ENCODE assay signal across 23 cellular contexts in genomic region chr4:129806986-129807385, GRCh38.
"Had no signal": no experiment of that assay in that cellular context is flagged by ENCODE, and none has a peak within 500 bp of the region (broad histone marks: within the 10 kb centered on the region; RNA-seq: fewer than 3 reads in every experiment).

No MANE protein-coding gene starts in this region.

- H3K36me3 ChIP-seq: ovary, prostate gland, right atrium auricular region, upper lobe of left lung had no signal

- H3K4me3 ChIP-seq: ovary, prostate gland, right atrium auricular region, upper lobe of left lung had no signal

- H3K4me1 ChIP-seq: prostate gland, right atrium auricular region, upper lobe of left lung had no signal

- H3K27me3 Mint-ChIP-seq: brain; dendritic cell treated with granulocyte-macrophage colony-stimulating factor and Interleukin-4, amounts not matched to agents 40 ng/mL and 50 ng/mL, for 4 days; natural killer cell treated with Interleukin-12 subunit alpha and Interleukin-12 subunit beta and Interleukin-15 and Interleukin-18, amount 100 ng/mL, for 72 hours; T-helper 17 cell had no signal

- H3K27ac Mint-ChIP-seq: brain; dendritic cell treated with granulocyte-macrophage colony-stimulating factor and Interleukin-4, amounts not matched to agents 40 ng/mL and 50 ng/mL, for 4 days; natural killer cell treated with Interleukin-12 subunit alpha and Interleukin-12 subunit beta and Interleukin-15 and Interleukin-18, amount 100 ng/mL, for 72 hours; T-helper 17 cell had no signal

- H3K36me3 Mint-ChIP-seq: brain had no signal

- DNase-seq: activated CD4-positive, alpha-beta T cell treated with anti-CD3 and anti-CD28 coated beads for 4 hours; activated CD4-positive, alpha-beta T cell treated with anti-CD3 and anti-CD28 coated beads, Interleukin-2, amount 50 U/mL, for 48 hours; activated CD4-positive, CD25-positive, alpha-beta regulatory T cell; activated naive CD4-positive, alpha-beta T cell treated with Interleukin-2 at 50 U/mL for 16 hours; activated T-cell treated with anti-CD3 and anti-CD28 coated beads, Interleukin-2, amount 50 U/mL, for 48 hours; caudate nucleus; effector CD4-positive, alpha-beta T cell; glutamatergic neuron; hippocampal formation; left ventricle myocardium superior; midbrain; ovary; stimulated activated CD4-positive, alpha-beta T cell treated with anti-CD3 and anti-CD28 coated beads, Interleukin-12 subunit alpha, Interleukin-12 subunit beta, amount 100 ng/mL, for 4 hours; stimulated activated CD4-positive, alpha-beta T cell treated with anti-CD3 and anti-CD28 coated beads, Interleukin-4, amount 100 ng/mL, for 4 hours; stimulated activated naive CD8-positive, alpha-beta T cell treated with anti-CD3 and anti-CD28 coated beads, Interleukin-15, Interleukin-2, amounts not matched to agents 100 U/mL and 50 U/mL, for 24 hours; T-helper 17 cell; upper lobe of left lung had no signal

- ATAC-seq: esophagus mucosa; left ventricle myocardium superior; natural killer cell treated with Interleukin-12 subunit alpha and Interleukin-12 subunit beta and Interleukin-15 and Interleukin-18, amount 100 ng/mL, for 72 hours; stimulated activated naive CD8-positive, alpha-beta T cell treated with anti-CD3 and anti-CD28 coated beads, Interleukin-15, Interleukin-2, amounts not matched to agents 100 U/mL and 50 U/mL, for 24 hours; T-helper 17 cell had no signal

- H3K27ac ChIP-seq: ovary, prostate gland, right atrium auricular region, upper lobe of left lung had no signal

- H3K4me3 Mint-ChIP-seq: brain; dendritic cell treated with granulocyte-macrophage colony-stimulating factor and Interleukin-4, amounts not matched to agents 40 ng/mL and 50 ng/mL, for 4 days; natural killer cell treated with Interleukin-12 subunit alpha and Interleukin-12 subunit beta and Interleukin-15 and Interleukin-18, amount 100 ng/mL, for 72 hours; T-helper 17 cell had no signal

- H3K9me3 Mint-ChIP-seq: brain had no signal

- H3K27me3 ChIP-seq: ovary, right atrium auricular region, upper lobe of left lung had no signal

- H3K4me1 Mint-ChIP-seq: T-helper 17 cell had no signal

- H3K9me3 ChIP-seq: ovary, prostate gland, right atrium auricular region, upper lobe of left lung had no signal
